ENCODE assay signal across 10 cellular contexts in genomic region chr5:61631438-61631941, GRCh38.
A peak's percentile ranks its signal among the peaks of the same experiment; 100 is the strongest.
DNase-seq lines count a peak whose midpoint lies in the region; FAIRE-seq and TF ChIP-seq lines count a peak whose summit lies in the region.
"Had no signal": no experiment of that assay in that cellular context is flagged by ENCODE, and none has a peak within 500 bp of the region (broad histone marks: within the 10 kb centered on the region; RNA-seq: fewer than 3 reads in every experiment).

No MANE protein-coding gene starts in this region.

- H3K4me1 ChIP-seq in astrocyte (ENCODE audit: insufficient read depth, low read length) (peaks cover 12% of the 10 kb centered on the region), cardiac muscle cell (ENCODE audit: low read depth) (peaks cover 7% of the 10 kb centered on the region), osteoblast (ENCODE audit: insufficient read depth, low read length) (peaks cover 9% of the 10 kb centered on the region)

- H3K27ac ChIP-seq in astrocyte (ENCODE audit: low read depth, low read length) (no peak overlapping the region), cardiac muscle cell (peak overlapping the region; percentile 16), osteoblast (ENCODE audit: low read depth, low read length) (no peak overlapping the region)
- H3K27ac ChIP-seq: epithelial cell of prostate had no signal

- H3K4me2 ChIP-seq in astrocyte (ENCODE audit: low read length) (peak overlapping the region; percentile 77), osteoblast (ENCODE audit: insufficient read depth, low read length) (peak overlapping the region; percentile 79)

- peaks cover 11% of the 10 kb centered on the region for H3K27me3 Mint-ChIP-seq in astrocyte (ENCODE audit: low read depth, unreplicated experiment)

- H3K4me1 Mint-ChIP-seq in astrocyte (ENCODE audit: low read depth, unreplicated experiment), result peaks cover 4% of the 10 kb centered on the region

- H3K27me3 ChIP-seq in astrocyte (ENCODE audit: insufficient read depth, low read length) (no peaks in the 10 kb centered on the region), cardiac muscle cell (peaks cover under 1% of the 10 kb centered on the region), osteoblast (ENCODE audit: insufficient read depth, low read length) (no peaks in the 10 kb centered on the region)

- no peak overlapping the region for H3K27ac Mint-ChIP-seq in astrocyte (ENCODE audit: unreplicated experiment)

- no peaks in the 10 kb centered on the region for H3K9me3 Mint-ChIP-seq in astrocyte (ENCODE audit: unreplicated experiment)

- H3K4me3 Mint-ChIP-seq in astrocyte (ENCODE audit: unreplicated experiment), result no peak overlapping the region

- peaks cover 2% of the 10 kb centered on the region for H3K36me3 Mint-ChIP-seq in astrocyte (ENCODE audit: low read depth, unreplicated experiment)

- peak; percentile 93 for DNase-seq in Ammon's horn (ENCODE audit: low spot score)
- DNase-seq in astrocyte (ENCODE audit: low read depth), result peak; percentile 55
- peak; percentile 58 to 74 for DNase-seq in cardiac muscle cell (ENCODE audit: low read depth in 1 of 2, low spot score in 1 of 2)
- DNase-seq in osteoblast (ENCODE audit: insufficient read length, low spot score, missing footprints), result peak; percentile 83
- DNase-seq in D721Med (ENCODE audit: insufficient read length, low spot score), result no peak
- no peak for DNase-seq in GM10266 (ENCODE audit: extremely low spot score)
- no peak for DNase-seq in RPMI8226
- no peak for DNase-seq in H4 (ENCODE audit: low spot score)
- DNase-seq: NCI-H187 had no signal

- H3K9me3 ChIP-seq in astrocyte (ENCODE audit: insufficient read depth, low read depth, low read length), result no peaks in the 10 kb centered on the region
- H3K9me3 ChIP-seq in cardiac muscle cell (ENCODE audit: low read depth), result no peaks in the 10 kb centered on the region
- H3K9me3 ChIP-seq in osteoblast (ENCODE audit: low read depth, low read length), result no peaks in the 10 kb centered on the region

- H3K4me3 ChIP-seq in astrocyte (ENCODE audit: insufficient read depth, low read depth, low read length) (peak overlapping the region; percentile 31), cardiac muscle cell (no peak overlapping the region), osteoblast (ENCODE audit: insufficient read depth, low read length) (peak overlapping the region; percentile 51)

- H3K9ac ChIP-seq in astrocyte (ENCODE audit: low read length), result no peak overlapping the region

- TF ChIP-seq CTCF in astrocyte (IDR thresholded peaks at IDR 0.05; ENCODE audit: insufficient read depth, low read depth, low read length) (no peak), cardiac muscle cell (IDR thresholded peaks at IDR 0.05; ENCODE audit: low read depth, low read length) (no peak), osteoblast (IDR thresholded peaks at IDR 0.05; ENCODE audit: extremely low read depth, low read depth, low read length) (no peak), D721Med (IDR thresholded peaks at IDR 0.05; ENCODE audit: insufficient read depth, missing control alignments) (no peak), GM10266 (IDR thresholded peaks at IDR 0.05; ENCODE audit: control insufficient read depth, insufficient read depth, low read depth, missing control alignments) (no peak)

- peak overlapping the region; percentile 92 for H2AFZ ChIP-seq in astrocyte (ENCODE audit: low read depth, low read length)
- H2AFZ ChIP-seq in osteoblast (ENCODE audit: low read length), result peak overlapping the region; percentile 87

- no peaks in the 10 kb centered on the region for H3K36me3 ChIP-seq in astrocyte (ENCODE audit: insufficient read depth, low read length)
- H3K36me3 ChIP-seq in cardiac muscle cell, result no peaks in the 10 kb centered on the region
- no peaks in the 10 kb centered on the region for H3K36me3 ChIP-seq in osteoblast (ENCODE audit: insufficient read depth, low read length)

- H4K20me1 ChIP-seq in astrocyte (ENCODE audit: insufficient read depth, low read length), result no peaks in the 10 kb centered on the region
- H4K20me1 ChIP-seq in osteoblast (ENCODE audit: insufficient read depth, low read length), result no peaks in the 10 kb centered on the region

- H3K79me2 ChIP-seq in astrocyte (ENCODE audit: insufficient read depth, low read length) (no peaks in the 10 kb centered on the region), osteoblast (ENCODE audit: insufficient read depth, low read length) (no peaks in the 10 kb centered on the region)

- no peak for FAIRE-seq in astrocyte (lab: Jason Lieb, UNC)
- FAIRE-seq in D721Med (lab: Jason Lieb, UNC), result no peak

Comparison
In these comparisons a context has a peak if more than half of its experiments do, and no peak if none do; other contexts are left out.
1. DNase-seq: peak in Ammon's horn (single experiment), astrocyte (single experiment), cardiac muscle cell (2 of 2) and osteoblast (single experiment); none in D721Med (single experiment), GM10266 (single experiment), RPMI8226 (single experiment) and H4 (single experiment).